In genomic region chr7:32515890-32516550, GRCh38 we compare ENCODE assay signal across 10 cellular contexts. TPM values are rescaled to one million over a fixed set of nuclear protein-coding genes. Genes with fewer than 3 reads are reported as not detected.
DNase-seq lines count a peak whose midpoint lies in the region; ATAC-seq and TF ChIP-seq lines count a peak whose summit lies in the region.
"Had no signal": no experiment of that assay in that cellular context is flagged by ENCODE, and none has a peak within 500 bp of the region (broad histone marks: within the 10 kb centered on the region; RNA-seq: fewer than 3 reads in every experiment).

No MANE protein-coding gene starts in this region.

- POLR2A ChIA-PET in T-cell (lab: Charles Lee) = interaction anchor here in 1 of 2 donors (0.6 to 1.2 kb wide), 2 partner anchors 9 to 20 kb away, joined by 3 read pairs; no protein-coding TSS in a partner anchor

- TF ChIP-seq CTCF in natural killer cell (IDR thresholded peaks at IDR 0.05) = no peak
- TF ChIP-seq CTCF in H9 (conservative IDR thresholded peaks at IDR 0.05) = no peak

- H3K27me3 Mint-ChIP-seq in T-cell (no peaks in the 10 kb centered on the region), natural killer cell (ENCODE audit: low read depth in 2 of 2) (no peaks in the 10 kb centered on the region), H9 (ENCODE audit: low read depth) (peaks cover 3% of the 10 kb centered on the region; the same call in 1 of the 2 replicates)

- no peak overlapping the region for H2AFZ ChIP-seq in H9 (ENCODE audit: low read length)

- H3K4me1 Mint-ChIP-seq in T-cell = peaks cover 63 to 70% (median 69%) of the 10 kb centered on the region in 3 donors
- peaks cover 66 to 75% of the 10 kb centered on the region in 2 donors for H3K4me1 Mint-ChIP-seq in natural killer cell
- peaks cover 35 to 38% of the 10 kb centered on the region in 2 experiments for H3K4me1 Mint-ChIP-seq in H9

- no peak overlapping the region for H3K56ac ChIP-seq in H9 (ENCODE audit: insufficient read length, low read depth, low read length)

- H3K79me1 ChIP-seq in H9 (ENCODE audit: insufficient read depth, low read depth, low read length, poor library complexity, severe bottlenecking) = peaks cover 4% of the 10 kb centered on the region

- H4K8ac ChIP-seq in H9 (replicated peaks; ENCODE audit: insufficient read length, low read depth, low read length) = no peak overlapping the region

- no peak overlapping the region for H3K4ac ChIP-seq in H9 (ENCODE audit: low read depth, low read length)

- no peaks in the 10 kb centered on the region for H4K20me1 ChIP-seq in H9 (ENCODE audit: control insufficient read depth, insufficient read depth, insufficient read length)

- H3K4me2 ChIP-seq in H9 (ENCODE audit: insufficient read depth, insufficient read length, low read length) = no peak overlapping the region

- H3K27ac ChIP-seq in H9 (ENCODE audit: insufficient read length, low read depth, low read length) = no peak overlapping the region
- H3K27ac ChIP-seq: skin epidermis had no signal

- ATAC-seq in GM18909 (IDR thresholded peaks at IDR 0.05; ENCODE audit: poor library complexity, unreplicated experiment) (peak; percentile 79), HG02759 (IDR thresholded peaks at IDR 0.05; ENCODE audit: unreplicated experiment) (peak; percentile 86), T-cell (replicated peaks in 1 of 4) (peak; percentile 50 to 89 (median 78)), natural killer cell (no peak)
- ATAC-seq: HCT116 had no signal

- intact Hi-C loops in natural killer cell (cut with micrococcal nuclease) = no loop called here

- H3K23ac ChIP-seq in H9 (ENCODE audit: insufficient read length, low read depth, low read length) = no peak overlapping the region

- CTCF ChIA-PET in T-cell (lab: Charles Lee) = interaction anchor here in 1 of 2 donors (1.0 to 1.4 kb wide), 2 partner anchors 15 to 20 kb away, joined by 3 read pairs; partner anchors contain the start of gene AVL9

- H2AK5ac ChIP-seq in H9 (ENCODE audit: insufficient read length, low read length) = no peak overlapping the region

- H3K9me3 Mint-ChIP-seq in T-cell (peaks cover 0 to 8% (median 3%) of the 10 kb centered on the region in 3 donors), natural killer cell (peaks cover 2 to 3% of the 10 kb centered on the region in 2 donors), H9 (peaks cover 65 to 82% of the 10 kb centered on the region in 2 experiments)

- H2BK120ac ChIP-seq in H9 (ENCODE audit: low read depth, low read length, poor library complexity, severe bottlenecking) = no peak overlapping the region

- H2BK12ac ChIP-seq in H9 (ENCODE audit: insufficient read length, low read depth, low read length) = no peak overlapping the region

- no peak overlapping the region for H2BK5ac ChIP-seq in H9 (ENCODE audit: insufficient read length, low read length)

- WGBS in H9 (ENCODE audit: extremely low coverage, insufficient read length, low lambda C conversion rate) = no CpG with 5 or more reads among the region's 3 CpGs

- H3K36me3 Mint-ChIP-seq in T-cell (peaks cover 41% of the 10 kb centered on the region), natural killer cell (peaks cover 9% of the 10 kb centered on the region), H9 (ENCODE audit: insufficient read depth in 1 of 3, low read depth in 3 of 3) (peaks cover 71 to 81% (median 80%) of the 10 kb centered on the region in 3 experiments)

- DNase-seq in T-cell = no peak
- no peak for DNase-seq in natural killer cell
- DNase-seq in inferior parietal cortex (ENCODE audit: extremely low spot score) = no peak
- no peak for DNase-seq in EL
- DNase-seq in H9 = no peak
- no peak for DNase-seq in DMS53 treated with DMSO at 0.1 percent for 48 hours (lab: John Stamatoyannopoulos, UW; ENCODE audit: unreplicated experiment)

- H4K91ac ChIP-seq in H9 (ENCODE audit: insufficient read length, low read depth, low read length) = no peak overlapping the region

- H3K9ac ChIP-seq in H9 (ENCODE audit: extremely low read depth, insufficient read length, low read length) = no peak overlapping the region

- H3K18ac ChIP-seq in H9 (ENCODE audit: insufficient read length, low read depth, low read length) = no peak overlapping the region

- peaks cover 20% of the 10 kb centered on the region for H3K9me3 ChIP-seq in H9 (ENCODE audit: control insufficient read depth, low read depth, low read length)

- H2BK15ac ChIP-seq in H9 (ENCODE audit: low read depth, low read length) = no peak overlapping the region

- H3K4me3 Mint-ChIP-seq in T-cell = peak overlapping the region in 2 of 3 donors; percentile 0 to 60
- H3K4me3 Mint-ChIP-seq in natural killer cell = no peak overlapping the region
- H3K4me3 Mint-ChIP-seq in H9 = no peak overlapping the region

- H2BK20ac ChIP-seq in H9 (ENCODE audit: low read depth, low read length, poor library complexity, severe bottlenecking) = no peak overlapping the region

- no peak overlapping the region for H4K5ac ChIP-seq in H9 (ENCODE audit: insufficient read length, low read depth, low read length)

- peaks cover 6% of the 10 kb centered on the region; the same call in 1 of the 2 replicates for H3K4me1 ChIP-seq in H9 (ENCODE audit: insufficient read depth, low read length)

- H3K27me3 ChIP-seq in H9 (ENCODE audit: insufficient read depth, low read length) = no peaks in the 10 kb centered on the region

- no peak overlapping the region for H3K14ac ChIP-seq in H9 (ENCODE audit: insufficient read depth, low read length)

- peaks cover 13% of the 10 kb centered on the region; the same call in 1 of the 2 replicates for H3K79me2 ChIP-seq in H9 (ENCODE audit: insufficient read depth, low read length)

- H3K23me2 ChIP-seq in H9 (ENCODE audit: insufficient read length, low read depth, low read length, poor library complexity, severe bottlenecking) = no peaks in the 10 kb centered on the region

- H3K27ac Mint-ChIP-seq in T-cell = peak overlapping the region; percentile 64 to 86
- H3K27ac Mint-ChIP-seq in natural killer cell = peak overlapping the region; percentile 68 to 78
- no peak overlapping the region for H3K27ac Mint-ChIP-seq in H9

- H3T11ph ChIP-seq in H9 (ENCODE audit: low read length) = no peak overlapping the region

RNA-seq across cellular contexts. Expression of gene AVL9, which starts 20.7 kb away (rescaled TPM):
- total RNA-seq in T-cell (10 to 100 TPM; 39.3 to 44.9 (median 39.7) TPM), natural killer cell (10 to 100 TPM; 36.0 to 50.0 (median 43.8) TPM), H9 (2021) (35.0 and 38.7 TPM in 2 replicates)

RNA-seq across cellular contexts. Expression of gene LSM5, which starts 25.8 kb away (rescaled TPM):
- total RNA-seq in T-cell = 10 to 100 TPM; 26.7 to 31.6 (median 29.3) TPM
- total RNA-seq in natural killer cell = 10 to 100 TPM; 16.0 to 21.2 (median 21.1) TPM
- 101 and 108 TPM in 2 replicates for total RNA-seq in H9 (2021)

Comparison
In these comparisons a context has a peak if more than half of its experiments do, and no peak if none do; other contexts are left out.
1. ATAC-seq: peak in GM18909 (single experiment), HG02759 (single experiment) and T-cell (4 of 4); none in natural killer cell (0 of 3).
2. H3K27ac Mint-ChIP-seq: peak in T-cell (2 of 2) and natural killer cell (2 of 2); none in H9 (0 of 3).
3. H3K4me3 Mint-ChIP-seq: peak in T-cell (2 of 3); none in natural killer cell (single experiment) and H9 (0 of 2).